Comparison of ENCODE assay signal across 1 cellular context in the genomic region with DNA sequence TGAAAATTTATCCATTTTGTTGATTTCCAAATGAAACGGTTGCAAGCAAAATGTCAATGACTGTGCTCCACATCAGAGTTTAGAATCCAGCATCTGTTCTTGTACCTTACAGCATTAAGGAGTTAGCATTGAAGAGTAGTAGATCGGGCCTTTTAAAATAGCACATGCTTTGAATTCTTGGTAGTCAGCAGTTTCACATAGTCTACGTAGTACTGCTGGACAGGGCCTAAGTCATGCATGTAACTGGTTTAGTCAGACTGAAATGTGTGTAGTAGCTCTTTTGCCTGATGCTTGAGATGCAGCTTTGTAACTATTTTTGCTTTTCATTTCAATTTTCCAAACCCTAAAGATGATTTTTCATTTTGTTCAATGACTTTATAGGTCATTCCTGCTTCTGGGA.
A peak's percentile ranks its signal among the peaks of the same experiment; 100 is the strongest.
TF ChIP-seq lines count a peak whose summit lies in the region.

No MANE protein-coding gene starts in this region.

TF ChIP-seq in K562, 482 proteins besides CTCF, POLR2A, EP300 and RAD21 (continued from another document):
- TF ChIP-seq, protein P1, sequence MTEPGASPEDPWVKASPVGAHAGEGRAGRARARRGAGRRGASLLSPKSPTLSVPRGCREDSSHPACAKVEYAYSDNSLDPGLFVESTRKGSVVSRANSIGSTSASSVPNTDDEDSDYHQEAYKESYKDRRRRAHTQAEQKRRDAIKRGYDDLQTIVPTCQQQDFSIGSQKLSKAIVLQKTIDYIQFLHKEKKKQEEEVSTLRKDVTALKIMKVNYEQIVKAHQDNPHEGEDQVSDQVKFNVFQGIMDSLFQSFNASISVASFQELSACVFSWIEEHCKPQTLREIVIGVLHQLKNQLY (CRISPR knock-in tag; conservative IDR thresholded peaks at IDR 0.05), result no peak
- TF ChIP-seq ZNF12 (CRISPR knock-in tag; IDR thresholded peaks at IDR 0.05), result no peak
- TF ChIP-seq, protein P2, sequence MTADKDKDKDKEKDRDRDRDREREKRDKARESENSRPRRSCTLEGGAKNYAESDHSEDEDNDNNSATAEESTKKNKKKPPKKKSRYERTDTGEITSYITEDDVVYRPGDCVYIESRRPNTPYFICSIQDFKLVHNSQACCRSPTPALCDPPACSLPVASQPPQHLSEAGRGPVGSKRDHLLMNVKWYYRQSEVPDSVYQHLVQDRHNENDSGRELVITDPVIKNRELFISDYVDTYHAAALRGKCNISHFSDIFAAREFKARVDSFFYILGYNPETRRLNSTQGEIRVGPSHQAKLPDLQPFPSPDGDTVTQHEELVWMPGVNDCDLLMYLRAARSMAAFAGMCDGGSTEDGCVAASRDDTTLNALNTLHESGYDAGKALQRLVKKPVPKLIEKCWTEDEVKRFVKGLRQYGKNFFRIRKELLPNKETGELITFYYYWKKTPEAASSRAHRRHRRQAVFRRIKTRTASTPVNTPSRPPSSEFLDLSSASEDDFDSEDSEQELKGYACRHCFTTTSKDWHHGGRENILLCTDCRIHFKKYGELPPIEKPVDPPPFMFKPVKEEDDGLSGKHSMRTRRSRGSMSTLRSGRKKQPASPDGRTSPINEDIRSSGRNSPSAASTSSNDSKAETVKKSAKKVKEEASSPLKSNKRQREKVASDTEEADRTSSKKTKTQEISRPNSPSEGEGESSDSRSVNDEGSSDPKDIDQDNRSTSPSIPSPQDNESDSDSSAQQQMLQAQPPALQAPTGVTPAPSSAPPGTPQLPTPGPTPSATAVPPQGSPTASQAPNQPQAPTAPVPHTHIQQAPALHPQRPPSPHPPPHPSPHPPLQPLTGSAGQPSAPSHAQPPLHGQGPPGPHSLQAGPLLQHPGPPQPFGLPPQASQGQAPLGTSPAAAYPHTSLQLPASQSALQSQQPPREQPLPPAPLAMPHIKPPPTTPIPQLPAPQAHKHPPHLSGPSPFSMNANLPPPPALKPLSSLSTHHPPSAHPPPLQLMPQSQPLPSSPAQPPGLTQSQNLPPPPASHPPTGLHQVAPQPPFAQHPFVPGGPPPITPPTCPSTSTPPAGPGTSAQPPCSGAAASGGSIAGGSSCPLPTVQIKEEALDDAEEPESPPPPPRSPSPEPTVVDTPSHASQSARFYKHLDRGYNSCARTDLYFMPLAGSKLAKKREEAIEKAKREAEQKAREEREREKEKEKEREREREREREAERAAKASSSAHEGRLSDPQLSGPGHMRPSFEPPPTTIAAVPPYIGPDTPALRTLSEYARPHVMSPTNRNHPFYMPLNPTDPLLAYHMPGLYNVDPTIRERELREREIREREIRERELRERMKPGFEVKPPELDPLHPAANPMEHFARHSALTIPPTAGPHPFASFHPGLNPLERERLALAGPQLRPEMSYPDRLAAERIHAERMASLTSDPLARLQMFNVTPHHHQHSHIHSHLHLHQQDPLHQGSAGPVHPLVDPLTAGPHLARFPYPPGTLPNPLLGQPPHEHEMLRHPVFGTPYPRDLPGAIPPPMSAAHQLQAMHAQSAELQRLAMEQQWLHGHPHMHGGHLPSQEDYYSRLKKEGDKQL (CRISPR knock-in tag; IDR thresholded peaks at IDR 0.05; ENCODE audit: borderline replicate concordance), result no peak
- TF ChIP-seq, protein P3, sequence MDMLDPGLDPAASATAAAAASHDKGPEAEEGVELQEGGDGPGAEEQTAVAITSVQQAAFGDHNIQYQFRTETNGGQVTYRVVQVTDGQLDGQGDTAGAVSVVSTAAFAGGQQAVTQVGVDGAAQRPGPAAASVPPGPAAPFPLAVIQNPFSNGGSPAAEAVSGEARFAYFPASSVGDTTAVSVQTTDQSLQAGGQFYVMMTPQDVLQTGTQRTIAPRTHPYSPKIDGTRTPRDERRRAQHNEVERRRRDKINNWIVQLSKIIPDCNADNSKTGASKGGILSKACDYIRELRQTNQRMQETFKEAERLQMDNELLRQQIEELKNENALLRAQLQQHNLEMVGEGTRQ (CRISPR knock-in tag; IDR thresholded peaks at IDR 0.05), result no peak
- TF ChIP-seq ZNF57 (CRISPR knock-in tag; IDR thresholded peaks at IDR 0.05), result no peak
- TF ChIP-seq ZNF316 (IDR thresholded peaks at IDR 0.05), result peak; percentile 75
- no peak for TF ChIP-seq ZNF77 (CRISPR knock-in tag; IDR thresholded peaks at IDR 0.05)
- TF ChIP-seq MAFF (IDR thresholded peaks at IDR 0.05; ENCODE audit: low read length), result peak; percentile 51; the same call in 1 of the 2 replicates
- peak; percentile 53; the same call in 1 of the 2 replicates for TF ChIP-seq C11orf30 (IDR thresholded peaks at IDR 0.05; ENCODE audit: low read depth)
- TF ChIP-seq STAT5B (CRISPR knock-in tag; IDR thresholded peaks at IDR 0.05), result no peak
- no peak for TF ChIP-seq ESRRB (CRISPR knock-in tag; IDR thresholded peaks at IDR 0.05; ENCODE audit: borderline replicate concordance)
- TF ChIP-seq, protein P4, sequence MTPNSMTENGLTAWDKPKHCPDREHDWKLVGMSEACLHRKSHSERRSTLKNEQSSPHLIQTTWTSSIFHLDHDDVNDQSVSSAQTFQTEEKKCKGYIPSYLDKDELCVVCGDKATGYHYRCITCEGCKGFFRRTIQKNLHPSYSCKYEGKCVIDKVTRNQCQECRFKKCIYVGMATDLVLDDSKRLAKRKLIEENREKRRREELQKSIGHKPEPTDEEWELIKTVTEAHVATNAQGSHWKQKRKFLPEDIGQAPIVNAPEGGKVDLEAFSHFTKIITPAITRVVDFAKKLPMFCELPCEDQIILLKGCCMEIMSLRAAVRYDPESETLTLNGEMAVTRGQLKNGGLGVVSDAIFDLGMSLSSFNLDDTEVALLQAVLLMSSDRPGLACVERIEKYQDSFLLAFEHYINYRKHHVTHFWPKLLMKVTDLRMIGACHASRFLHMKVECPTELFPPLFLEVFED (CRISPR knock-in tag; conservative IDR thresholded peaks at IDR 0.05), result no peak
- TF ChIP-seq MEF2A (IDR thresholded peaks at IDR 0.05; ENCODE audit: control insufficient read depth, low read depth, low read length), result no peak
- TF ChIP-seq NFIX (CRISPR knock-in tag; IDR thresholded peaks at IDR 0.05; ENCODE audit: low read depth), result no peak
- TF ChIP-seq NR1H2 (CRISPR knock-in tag; IDR thresholded peaks at IDR 0.05), result no peak
- no peak for TF ChIP-seq KDM1A (IDR thresholded peaks at IDR 0.05)
- no peak for TF ChIP-seq FOXJ2 (tag; IDR thresholded peaks at IDR 0.05)
- no peak for TF ChIP-seq ZNF695 (CRISPR knock-in tag; IDR thresholded peaks at IDR 0.05)
- TF ChIP-seq SAP30 (IDR thresholded peaks at IDR 0.05; ENCODE audit: borderline replicate concordance, insufficient read depth, low read depth, low read length, poor library complexity, severe bottlenecking), result no peak
- no peak for TF ChIP-seq KLF10 (CRISPR knock-in tag; IDR thresholded peaks at IDR 0.05)
- TF ChIP-seq, protein P5, sequence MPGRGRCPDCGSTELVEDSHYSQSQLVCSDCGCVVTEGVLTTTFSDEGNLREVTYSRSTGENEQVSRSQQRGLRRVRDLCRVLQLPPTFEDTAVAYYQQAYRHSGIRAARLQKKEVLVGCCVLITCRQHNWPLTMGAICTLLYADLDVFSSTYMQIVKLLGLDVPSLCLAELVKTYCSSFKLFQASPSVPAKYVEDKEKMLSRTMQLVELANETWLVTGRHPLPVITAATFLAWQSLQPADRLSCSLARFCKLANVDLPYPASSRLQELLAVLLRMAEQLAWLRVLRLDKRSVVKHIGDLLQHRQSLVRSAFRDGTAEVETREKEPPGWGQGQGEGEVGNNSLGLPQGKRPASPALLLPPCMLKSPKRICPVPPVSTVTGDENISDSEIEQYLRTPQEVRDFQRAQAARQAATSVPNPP (IDR thresholded peaks at IDR 0.05; ENCODE audit: borderline replicate concordance, insufficient read depth, insufficient read length), result no peak
- TF ChIP-seq, protein P6, sequence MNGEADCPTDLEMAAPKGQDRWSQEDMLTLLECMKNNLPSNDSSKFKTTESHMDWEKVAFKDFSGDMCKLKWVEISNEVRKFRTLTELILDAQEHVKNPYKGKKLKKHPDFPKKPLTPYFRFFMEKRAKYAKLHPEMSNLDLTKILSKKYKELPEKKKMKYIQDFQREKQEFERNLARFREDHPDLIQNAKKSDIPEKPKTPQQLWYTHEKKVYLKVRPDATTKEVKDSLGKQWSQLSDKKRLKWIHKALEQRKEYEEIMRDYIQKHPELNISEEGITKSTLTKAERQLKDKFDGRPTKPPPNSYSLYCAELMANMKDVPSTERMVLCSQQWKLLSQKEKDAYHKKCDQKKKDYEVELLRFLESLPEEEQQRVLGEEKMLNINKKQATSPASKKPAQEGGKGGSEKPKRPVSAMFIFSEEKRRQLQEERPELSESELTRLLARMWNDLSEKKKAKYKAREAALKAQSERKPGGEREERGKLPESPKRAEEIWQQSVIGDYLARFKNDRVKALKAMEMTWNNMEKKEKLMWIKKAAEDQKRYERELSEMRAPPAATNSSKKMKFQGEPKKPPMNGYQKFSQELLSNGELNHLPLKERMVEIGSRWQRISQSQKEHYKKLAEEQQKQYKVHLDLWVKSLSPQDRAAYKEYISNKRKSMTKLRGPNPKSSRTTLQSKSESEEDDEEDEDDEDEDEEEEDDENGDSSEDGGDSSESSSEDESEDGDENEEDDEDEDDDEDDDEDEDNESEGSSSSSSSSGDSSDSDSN (IDR thresholded peaks at IDR 0.05; ENCODE audit: borderline replicate concordance in 1 of 2, low read depth in 2 of 2, low read length in 2 of 2), result no peak
- TF ChIP-seq, protein P7, sequence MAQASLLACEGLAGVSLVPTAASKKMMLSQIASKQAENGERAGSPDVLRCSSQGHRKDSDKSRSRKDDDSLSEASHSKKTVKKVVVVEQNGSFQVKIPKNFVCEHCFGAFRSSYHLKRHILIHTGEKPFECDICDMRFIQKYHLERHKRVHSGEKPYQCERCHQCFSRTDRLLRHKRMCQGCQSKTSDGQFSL (CRISPR knock-in tag; IDR thresholded peaks at IDR 0.05), result no peak
- TF ChIP-seq, protein P7 (tag; IDR thresholded peaks at IDR 0.05), result no peak
